Comparison of ENCODE assay signal across 8 cellular contexts in the genomic region with DNA sequence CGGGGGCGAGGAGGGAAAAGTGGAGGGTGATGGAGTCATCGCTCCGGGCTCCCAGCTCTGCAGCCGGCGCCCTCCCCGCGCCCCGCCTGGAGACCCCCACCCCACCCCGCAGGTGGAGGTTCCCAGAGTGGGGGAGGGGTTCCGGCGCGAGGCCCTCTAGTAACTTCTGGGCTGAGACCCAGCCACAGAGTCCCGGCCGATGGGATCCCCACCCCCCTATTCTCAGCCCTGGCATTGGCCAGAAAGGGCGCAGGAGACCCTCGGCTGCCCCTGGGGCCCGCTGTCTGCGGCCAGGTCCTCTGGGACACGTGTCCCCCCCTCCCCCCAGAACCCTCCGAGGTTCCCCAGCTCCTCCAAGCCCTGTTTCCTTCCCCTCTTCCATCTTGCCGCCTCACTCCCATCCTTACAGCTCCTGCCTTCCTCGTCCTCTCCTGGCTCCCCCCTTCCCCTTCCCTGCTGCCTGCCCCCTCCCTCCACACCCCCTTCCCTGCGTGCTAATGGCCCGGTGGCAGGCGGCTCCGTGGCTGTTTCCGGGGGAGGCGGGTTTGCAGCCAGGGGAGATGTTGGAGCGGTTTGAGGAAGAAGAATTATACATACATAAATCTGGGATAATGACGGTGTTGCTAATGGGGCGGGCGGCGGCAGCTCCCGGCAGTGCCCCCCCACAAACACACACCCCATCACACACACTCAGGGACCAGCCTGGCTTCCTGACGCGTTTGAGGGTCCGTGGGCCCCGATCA. TPM values are rescaled to one million over a fixed set of nuclear protein-coding genes. Genes with fewer than 3 reads are reported as not detected.
DNase-seq lines count a peak whose midpoint lies in the region; ATAC-seq, FAIRE-seq and TF ChIP-seq lines count a peak whose summit lies in the region.
"Not testable (repeated sequence)": the region's sequence is repeated elsewhere in the genome, so short reads cannot be mapped to it uniquely, and the experiment has no call there.

No MANE protein-coding gene starts in this region.

- H3K4me3 ChIP-seq in H7 (ENCODE audit: insufficient read depth, low read depth, low read length) (peak overlapping the region; percentile 52), GM12878 (peak overlapping the region; percentile 77), mucosa of rectum (ENCODE audit: low read length in 2 of 2) (peak overlapping the region; percentile 41 to 52)

- not testable (repeated sequence) for H3K27me3 Mint-ChIP-seq in glutamatergic neuron (ENCODE audit: unreplicated experiment)

- H3K4me2 ChIP-seq in GM12878 (ENCODE audit: control insufficient read depth, insufficient read depth) = peak overlapping the region; percentile 77

- H3K9me3 Mint-ChIP-seq in glutamatergic neuron (ENCODE audit: unreplicated experiment) = not testable (repeated sequence)

- H3K27ac Mint-ChIP-seq in glutamatergic neuron (ENCODE audit: unreplicated experiment) = peak overlapping the region; percentile 52

- CTCF ChIA-PET in GM12878 (lab: Yijun Ruan, JAX) = not testable (repeated sequence)

- peak overlapping the region; percentile 65 for H3K9ac ChIP-seq in GM12878 (ENCODE audit: control insufficient read depth, insufficient read depth, low read length)
- not testable (repeated sequence) for H3K9ac ChIP-seq in mucosa of rectum (ENCODE audit: low read depth in 1 of 2, low read length in 2 of 2)

- H4K20me1 ChIP-seq in GM12878 (ENCODE audit: control insufficient read depth, insufficient read depth) = not testable (repeated sequence)

- WGBS in GM12878 (ENCODE audit: insufficient coverage, insufficient replicate concordance, low lambda C conversion rate, missing lambda C conversion rate) = 3% methylated on average over 30 of the region's 39 CpGs

- POLR2A ChIA-PET in GM12878 (lab: Charles Lee) = interaction anchor here (0.5 kb wide), 1 partner anchor 363 kb away, joined by 5 read pairs; no protein-coding TSS in a partner anchor

- TF ChIP-seq EP300 in GM12878 (IDR thresholded peaks at IDR 0.05; ENCODE audit: borderline replicate concordance in 1 of 2, control insufficient read depth in 1 of 2, low read depth in 2 of 2, low read length in 2 of 2) = not testable (repeated sequence)

- TF ChIP-seq POLR2A in GM12878 (IDR thresholded peaks at IDR 0.05; ENCODE audit: low read depth, low read length) = not testable (repeated sequence)

- not testable (repeated sequence) for TF ChIP-seq RAD21 in GM12878 (IDR thresholded peaks at IDR 0.05; ENCODE audit: insufficient read depth, low read depth, low read length)

- not testable (repeated sequence) for H3K79me2 ChIP-seq in GM12878 (ENCODE audit: control insufficient read depth, insufficient read depth, low read length)

- not testable (repeated sequence) for H3K9me3 ChIP-seq in GM12878 (replicated peaks; ENCODE audit: control insufficient read depth, insufficient read depth, low read length); mucosa of rectum (ENCODE audit: control insufficient read depth in 2 of 2, low read length in 2 of 2)

- RAD21 ChIA-PET in GM12878 (lab: Charles Lee; ENCODE audit: unreplicated experiment) = not testable (repeated sequence)

- not testable (repeated sequence) for BruUV-seq in GM12878 (replicated peaks; lab: Mats Ljungman, UMichigan)

- intact Hi-C loops in GM12878 (cut with micrococcal nuclease; ENCODE audit: unreplicated experiment) = not testable (repeated sequence)

- not testable (repeated sequence) for H3K27me3 ChIP-seq in H7 (ENCODE audit: control insufficient read depth, insufficient read depth, low read length); GM12878 (replicated peaks in 1 of 2; ENCODE audit: control insufficient read depth in 2 of 2, insufficient read depth in 2 of 2, low read length in 1 of 2); mucosa of rectum (ENCODE audit: control insufficient read depth in 2 of 2, insufficient read depth in 2 of 2, low read length in 2 of 2)

- SMC1A ChIA-PET in GM12878 (lab: Charles Lee; ENCODE audit: uncharacterized antibody, unreplicated experiment) = not testable (repeated sequence)

- H3K36me3 Mint-ChIP-seq in glutamatergic neuron (ENCODE audit: unreplicated experiment) = not testable (repeated sequence)

- peak overlapping the region; percentile 79 for H2AFZ ChIP-seq in GM12878 (ENCODE audit: control insufficient read depth, low read depth, low read length)

- H3K4me1 ChIP-seq in GM12878 (ENCODE audit: control insufficient read depth, insufficient read depth, low read length) = peaks cover 12% of the 10 kb centered on the region
- H3K4me1 ChIP-seq in mucosa of rectum (ENCODE audit: control insufficient read depth in 2 of 2, insufficient read depth in 2 of 2, low read length in 2 of 2) = not testable (repeated sequence)

- H3K4me3 Mint-ChIP-seq in glutamatergic neuron (ENCODE audit: unreplicated experiment) = peak overlapping the region; percentile 75

- not testable (repeated sequence) for FAIRE-seq in GM12878 (lab: Jason Lieb, UNC)

- H3K4me1 Mint-ChIP-seq in glutamatergic neuron (ENCODE audit: low read depth, unreplicated experiment) = not testable (repeated sequence)

- ATAC-seq in GM12878 = peak; percentile 56

- peak; percentile 4 for DNase-seq in ACHN
- DNase-seq in H7 = peak; percentile 83
- peak; percentile 16 for DNase-seq in NCI-H345 (lab: John Stamatoyannopoulos, UW)
- DNase-seq in activated CD4-positive, alpha-beta T cell treated with anti-CD3 and anti-CD28 coated beads for 1 hour = peak; percentile 9
- not testable (repeated sequence) for DNase-seq in GM12878 (ENCODE audit: low read depth, low spot score)
- peak; percentile 58 for DNase-seq in glutamatergic neuron
- peak; percentile 25 for DNase-seq in stimulated activated CD4-positive, alpha-beta T cell treated with anti-CD3 and anti-CD28 coated beads, Interleukin-15, amount 100 ng/mL, for 24 hours

- H3K27ac ChIP-seq in GM12878 (ENCODE audit: control insufficient read depth, insufficient read depth) (peak overlapping the region; percentile 55), mucosa of rectum (ENCODE audit: low read depth in 2 of 2, low read length in 2 of 2) (peak overlapping the region in 1 of 2 donors; percentile 16)

- not testable (repeated sequence) for H3K36me3 ChIP-seq in H7 (replicated peaks; ENCODE audit: control insufficient read depth, insufficient read depth, low read length); GM12878 (ENCODE audit: control insufficient read depth in 2 of 2, insufficient read depth in 2 of 2, low read length in 1 of 2); mucosa of rectum (ENCODE audit: control insufficient read depth in 2 of 2, insufficient read depth in 2 of 2, low read length in 2 of 2)

- in situ Hi-C loops in ACHN (cut with HindIII; ENCODE audit: low pct_ligation_motif_present, low pct_unique_long_range_greater_than_20kb, low sequenced_read_pairs); GM12878 (cut with MboI): not testable (repeated sequence)

- not testable (repeated sequence) for TF ChIP-seq CTCF in GM12878 (IDR thresholded peaks at IDR 0.05 in 2 of 3, conservative IDR thresholded peaks at IDR 0.05 in 1 of 3; ENCODE audit: control insufficient read depth in 2 of 3, extremely low read depth in 1 of 3, insufficient read depth in 1 of 3, low read depth in 3 of 3, low read length in 3 of 3); glutamatergic neuron (IDR thresholded peaks at IDR 0.05; ENCODE audit: partially characterized antibody, unreplicated experiment)

TF ChIP-seq in GM12878, 131 proteins besides CTCF, POLR2A, EP300 and RAD21:
- TF ChIP-seq IKZF1 (conservative IDR thresholded peaks at IDR 0.05) (peak; percentile 37), EED (IDR thresholded peaks at IDR 0.05; ENCODE audit: low read depth) (peak; percentile 40)

RNA-seq across cellular contexts. Expression of a gene that starts 43.2 kb away (rescaled TPM):
- 60.7 and 74.4 TPM in 2 replicates for total RNA-seq in H7 (2014; rRNA removed; shearing (Covaris generic))
- 22.3 and 24.4 TPM in 2 replicates for total RNA-seq in GM12878 (2013; cell fraction: nucleolus; rRNA removed)
- 1.4 and 1.9 TPM in 2 replicates for total RNA-seq in GM12878 (2014; rRNA removed)
- 0.45 and 0.92 TPM in 2 replicates for total RNA-seq in GM12878 (2014; rRNA removed; fragmentation: Illumina TruSeq; extraction: Trizol)
- 4.8 and 5.0 TPM in 2 replicates for total RNA-seq in GM12878 (2021)
- 0.20 TPM for polyA plus RNA-seq in GM12878 (2011; ENCODE audit: low read depth)
- 0.24 and 1.4 TPM in 2 replicates for polyA plus RNA-seq in GM12878 (2011; rRNA removed)
- 1.5 and 2.1 TPM in 2 replicates for polyA plus RNA-seq in GM12878 (2011; cell fraction: cytosol; rRNA removed)
- 6.3 and 11.5 TPM in 2 replicates for polyA plus RNA-seq in GM12878 (2011; cell fraction: nucleus; rRNA removed)
- polyA plus RNA-seq in GM12878 (2012) = 1.9 and 2.0 TPM in 2 replicates
- polyA plus RNA-seq in GM12878 (2014; fragmentation: Illumina TruSeq; extraction: Trizol) = 0.24 and 0.97 TPM in 2 replicates
- polyA plus RNA-seq in GM12878 (2014; fragmentation: Nextera tagmentation; extraction: Ambion mirVana) = under 1 TPM; 0.05 to 0.14 TPM
- 1.7 and 4.5 TPM in 2 replicates for polyA plus RNA-seq in GM12878 (2014; rRNA removed)
- polyA plus RNA-seq in GM12878 (2016; fragmentation: Nextera tagmentation; extraction: Ambion mirVana) = under 1 TPM; 0.24 to 0.25 TPM
- polyA minus RNA-seq in GM12878 (2011; rRNA and poly(A)+ RNA removed) = 3.3 and 4.8 TPM in 2 replicates
- 2.7 and 4.3 TPM in 2 replicates for polyA minus RNA-seq in GM12878 (2011; cell fraction: cytosol; rRNA and poly(A)+ RNA removed)
- polyA minus RNA-seq in GM12878 (2011; cell fraction: nucleus; rRNA and poly(A)+ RNA removed) = 1.5 and 3.0 TPM in 2 replicates
- 68.1 TPM for total RNA-seq in glutamatergic neuron (ENCODE audit: unreplicated experiment)
